Comparison of ENCODE assay signal across 9 cellular contexts in genomic region chr2:9800639-9800974, GRCh38. TPM values are rescaled to one million over a fixed set of nuclear protein-coding genes. Genes with fewer than 3 reads are reported as not detected.
DNase-seq lines count a peak whose midpoint lies in the region; ATAC-seq and TF ChIP-seq lines count a peak whose summit lies in the region.
"Had no signal": no experiment of that assay in that cellular context is flagged by ENCODE, and none has a peak within 500 bp of the region (broad histone marks: within the 10 kb centered on the region; RNA-seq: fewer than 3 reads in every experiment).

No MANE protein-coding gene starts in this region.

- H3K27ac ChIP-seq in WERI-Rb-1, result peak overlapping the region; percentile 65; the same call in 1 of the 2 replicates
- peak overlapping the region in 3 of 4 donors; percentile 60 to 74 (median 62) for H3K27ac ChIP-seq in gastroesophageal sphincter
- H3K27ac ChIP-seq in skin epidermis, result peak overlapping the region in 20 of 21 experiments; percentile 66 to 98 (median 88)
- no peak overlapping the region for H3K27ac ChIP-seq in caudate nucleus (ENCODE audit: low read depth, low read length)

- no peak for TF ChIP-seq EP300 in gastroesophageal sphincter (IDR thresholded peaks at IDR 0.05)

- 66% methylated on average over 2 of the region's 5 CpGs; no CpG with 5 or more reads in 1 of the 2 donors for WGBS in gastroesophageal sphincter (ENCODE audit: low coverage in 1 of 2), 2 donors

- peaks cover 0 to 44% (median 16%) of the 10 kb centered on the region in 3 donors for H3K4me1 ChIP-seq in gastroesophageal sphincter

- H3K36me3 ChIP-seq in WERI-Rb-1 (no peaks in the 10 kb centered on the region), gastroesophageal sphincter (no peaks in the 10 kb centered on the region)

- H3K4me3 ChIP-seq in WERI-Rb-1 (ENCODE audit: low read depth, low read length) (no peak overlapping the region), gastroesophageal sphincter (no peak overlapping the region), skin epidermis (no peak overlapping the region)

- TF ChIP-seq CTCF in WERI-Rb-1 (IDR thresholded peaks at IDR 0.05; ENCODE audit: low read depth, low read length) (no peak), gastroesophageal sphincter (IDR thresholded peaks at IDR 0.05) (no peak)

- no peak for ATAC-seq in gastroesophageal sphincter

- H3K9me3 ChIP-seq in WERI-Rb-1 (ENCODE audit: severe bottlenecking) (peaks cover 5% of the 10 kb centered on the region), gastroesophageal sphincter (no peaks in the 10 kb centered on the region)

- H3K27me3 ChIP-seq in WERI-Rb-1 (ENCODE audit: insufficient read depth, low read depth, severe bottlenecking) (no peaks in the 10 kb centered on the region), gastroesophageal sphincter (no peaks in the 10 kb centered on the region)

- TF ChIP-seq POLR2A in gastroesophageal sphincter (IDR thresholded peaks at IDR 0.05), result no peak

- DNase-seq in ELR (ENCODE audit: low read depth), result peak; percentile 17
- peak; percentile 23 for DNase-seq in WERI-Rb-1
- DNase-seq in SW 1271 (lab: John Stamatoyannopoulos, UW), result no peak
- DNase-seq in caudate nucleus (lab: John Stamatoyannopoulos, UW), result no peak
- no peak for DNase-seq in mesenteric fat pad (ENCODE audit: low spot score)
- DNase-seq in mucosa of gallbladder (ENCODE audit: low spot score), result no peak
- DNase-seq: GDM1 had no signal

RNA-seq across cellular contexts. Expression of gene TAF1B, which starts 42.7 kb away (rescaled TPM):
- total RNA-seq in gastroesophageal sphincter (10 to 100 TPM in 1 of 4 donors, 1 to 10 TPM in 3; 6.2 to 15.6 (median 8.5) TPM), mesenteric fat pad (31.2 TPM), mucosa of gallbladder (14.8 TPM)

Comparison
In these comparisons a context has a peak if more than half of its experiments do, and no peak if none do; other contexts are left out.
1. DNase-seq: peak in ELR (single experiment) and WERI-Rb-1 (single experiment); none in SW 1271 (0 of 2), caudate nucleus (0 of 61), mesenteric fat pad (single experiment) and mucosa of gallbladder (single experiment).